ENCODE assay signal across 12 cellular contexts in the genomic region with DNA sequence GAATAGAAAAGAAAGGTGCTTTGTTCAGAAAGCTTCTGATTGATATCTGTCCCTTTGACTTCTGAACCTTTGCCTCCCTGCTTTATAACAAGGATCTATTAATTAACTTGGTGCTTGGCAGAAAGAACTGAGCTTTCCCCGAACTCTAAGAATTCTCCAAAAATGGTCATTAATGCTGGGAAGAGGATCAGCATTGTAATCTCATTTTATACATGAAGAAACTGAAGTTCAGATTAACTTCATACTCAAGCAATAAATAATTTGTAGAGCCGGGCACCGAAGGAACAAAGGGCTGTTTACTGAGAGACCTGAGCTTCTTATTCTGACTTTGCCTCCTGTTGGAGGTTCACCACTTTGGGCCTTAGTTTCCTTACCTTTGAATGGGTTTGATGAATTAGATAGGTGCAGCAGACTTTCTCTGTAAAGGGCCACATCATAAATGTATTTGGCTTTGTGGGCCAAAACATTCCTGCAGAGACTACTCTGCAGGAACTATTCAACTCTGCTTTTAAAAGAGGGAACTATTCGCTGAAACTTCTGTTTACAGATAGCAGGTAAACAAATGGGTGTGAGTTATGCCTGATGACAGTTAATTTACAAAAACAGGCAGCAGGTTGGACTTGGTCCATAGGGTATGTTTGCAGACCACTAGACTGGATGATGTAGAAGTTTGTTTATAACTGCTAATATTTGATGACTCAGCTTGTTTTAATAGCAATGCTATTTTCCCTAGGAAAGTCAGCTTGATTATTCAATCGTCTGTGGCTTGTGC.
DNase-seq lines count a peak whose midpoint lies in the region; ATAC-seq, FAIRE-seq and TF ChIP-seq lines count a peak whose summit lies in the region.
"Had no signal": no experiment of that assay in that cellular context is flagged by ENCODE, and none has a peak within 500 bp of the region (broad histone marks: within the 10 kb centered on the region; RNA-seq: fewer than 3 reads in every experiment).

No MANE protein-coding gene starts in this region.

- H3K36me3 ChIP-seq in OCI-LY1 (ENCODE audit: insufficient read depth, low read length), result no peaks in the 10 kb centered on the region
- no peaks in the 10 kb centered on the region for H3K36me3 ChIP-seq in kidney (ENCODE audit: control insufficient read depth in 1 of 2, insufficient read depth in 2 of 2, low read length in 2 of 2)
- H3K36me3 ChIP-seq in stomach, result no peaks in the 10 kb centered on the region
- no peaks in the 10 kb centered on the region for H3K36me3 ChIP-seq in BE2C
- H3K36me3 ChIP-seq: gastroesophageal sphincter had no signal

- H3K9me3 ChIP-seq in OCI-LY1 (ENCODE audit: low read length) (no peaks in the 10 kb centered on the region), kidney (ENCODE audit: control insufficient read depth in 1 of 2, low read length in 2 of 2) (no peaks in the 10 kb centered on the region), stomach (no peaks in the 10 kb centered on the region), BE2C (no peaks in the 10 kb centered on the region)
- H3K9me3 ChIP-seq: gastroesophageal sphincter had no signal

- H3K4me3 ChIP-seq in OCI-LY1 (ENCODE audit: low read depth, low read length, poor library complexity, severe bottlenecking) (peak overlapping the region; percentile 35), kidney (ENCODE audit: low read length in 2 of 2) (no peak overlapping the region), stomach (no peak overlapping the region), BE2C (ENCODE audit: low read depth, low read length) (no peak overlapping the region)
- H3K4me3 ChIP-seq: gastroesophageal sphincter had no signal

- no peaks in the 10 kb centered on the region for H3K27me3 ChIP-seq in OCI-LY1 (ENCODE audit: insufficient read depth, low read length)
- no peaks in the 10 kb centered on the region for H3K27me3 ChIP-seq in stomach
- H3K27me3 ChIP-seq in BE2C, result no peaks in the 10 kb centered on the region
- H3K27me3 ChIP-seq: gastroesophageal sphincter had no signal

- TF ChIP-seq CTCF in OCI-LY1 (IDR thresholded peaks at IDR 0.05; ENCODE audit: low read length) (no peak), kidney (IDR thresholded peaks at IDR 0.05; ENCODE audit: borderline replicate concordance, extremely low read depth, insufficient read depth) (no peak), stomach (IDR thresholded peaks at IDR 0.05) (no peak), BE2C (IDR thresholded peaks at IDR 0.05; ENCODE audit: low read depth, low read length) (no peak), chondrocyte (IDR thresholded peaks at IDR 0.05) (no peak)

- H3K27me3 Mint-ChIP-seq in stimulated activated naive B cell treated with anti-CD40 and anti-IgM and Interleukin-4, amounts not matched to agents 10 μg/mL and 1 μg/mL and 100 μg/mL, for 72 hours, result peaks cover 0 to 11% of the 10 kb centered on the region in 2 donors
- H3K27me3 Mint-ChIP-seq in chondrocyte (ENCODE audit: low read depth), result peaks cover 5% of the 10 kb centered on the region

- H3K4me3 Mint-ChIP-seq in stimulated activated naive B cell treated with anti-CD40 and anti-IgM and Interleukin-4, amounts not matched to agents 10 μg/mL and 1 μg/mL and 100 μg/mL, for 72 hours, result no peak overlapping the region
- H3K4me3 Mint-ChIP-seq in chondrocyte (ENCODE audit: unreplicated experiment), result no peak overlapping the region
- H3K4me3 Mint-ChIP-seq: WTC11 had no signal

- no peak for TF ChIP-seq POLR2A in stomach (IDR thresholded peaks at IDR 0.05)

- DNase-seq in H4 (ENCODE audit: low spot score), result peak; percentile 68
- DNase-seq in kidney, result no peak
- DNase-seq in stomach, result no peak
- no peak for DNase-seq in BE2C
- DNase-seq in stimulated activated naive B cell treated with anti-CD40 and anti-IgM and Interleukin-4, amounts not matched to agents 10 μg/mL and 1 μg/mL and 100 μg/mL, for 72 hours, result no peak
- no peak for DNase-seq in chondrocyte (ENCODE audit: low spot score)
- DNase-seq: activated gamma-delta T cell treated with Interleukin-2 at 50 U/mL for 16 hours; stimulated activated CD8-positive, alpha-beta memory T cell treated with anti-CD3 and anti-CD28 coated beads, Interleukin-4, amount 100 ng/mL, for 48 hours had no signal

- H3K4me2 ChIP-seq in OCI-LY1 (ENCODE audit: low read length), result peak overlapping the region; percentile 55

- H3K27ac ChIP-seq in OCI-LY1 (ENCODE audit: low read depth, low read length, poor library complexity, severe bottlenecking) (peak overlapping the region; percentile 95), kidney (ENCODE audit: low read depth in 2 of 2, low read length in 2 of 2) (peak overlapping the region; percentile 63 to 92), stomach (peak overlapping the region in 4 of 5 donors; percentile 43 to 81 (median 62))

- intact Hi-C loops in kidney (cut with DNase I), result no loop called here
- intact Hi-C loops in stomach (cut with DNase I; ENCODE audit: low total_unique reads), result no loop called here

- FAIRE-seq in kidney (lab: Jason Lieb, UNC), result peak; percentile 63
- FAIRE-seq: GM18507 had no signal

- H3K36me3 Mint-ChIP-seq in stimulated activated naive B cell treated with anti-CD40 and anti-IgM and Interleukin-4, amounts not matched to agents 10 μg/mL and 1 μg/mL and 100 μg/mL, for 72 hours, result no peaks in the 10 kb centered on the region
- peaks cover 1% of the 10 kb centered on the region for H3K36me3 Mint-ChIP-seq in chondrocyte (ENCODE audit: low read depth)
- H3K36me3 Mint-ChIP-seq: WTC11 had no signal

- H3K9me3 Mint-ChIP-seq in stimulated activated naive B cell treated with anti-CD40 and anti-IgM and Interleukin-4, amounts not matched to agents 10 μg/mL and 1 μg/mL and 100 μg/mL, for 72 hours, result no peaks in the 10 kb centered on the region
- H3K9me3 Mint-ChIP-seq in chondrocyte (ENCODE audit: low read depth), result no peaks in the 10 kb centered on the region
- H3K9me3 Mint-ChIP-seq: WTC11 had no signal

- no peak for TF ChIP-seq EP300 in stomach (IDR thresholded peaks at IDR 0.05)

- WGBS in stomach, 5 donors, result 15 to 23% (median 16%) methylated on average over 5 of the region's 5 CpGs

- no peaks in the 10 kb centered on the region for H4K20me1 ChIP-seq in OCI-LY1 (ENCODE audit: insufficient read depth, low read length)

- H3F3A ChIP-seq in OCI-LY1 (ENCODE audit: insufficient read depth, low read length), result peaks cover 4% of the 10 kb centered on the region; the same call in 1 of the 2 replicates

- H3K79me2 ChIP-seq in OCI-LY1 (ENCODE audit: insufficient read depth, low read length), result no peaks in the 10 kb centered on the region

- H3K27ac Mint-ChIP-seq in stimulated activated naive B cell treated with anti-CD40 and anti-IgM and Interleukin-4, amounts not matched to agents 10 μg/mL and 1 μg/mL and 100 μg/mL, for 72 hours, result no peak overlapping the region
- no peak overlapping the region for H3K27ac Mint-ChIP-seq in chondrocyte (ENCODE audit: unreplicated experiment)

- peak overlapping the region; percentile 47; the same call in 1 of the 2 replicates for H3K9ac ChIP-seq in OCI-LY1 (ENCODE audit: low read length)
- H3K9ac ChIP-seq in kidney (ENCODE audit: low read length in 2 of 2), result no peak overlapping the region

- H3K9me2 ChIP-seq in OCI-LY1 (ENCODE audit: low read depth, low read length), result no peaks in the 10 kb centered on the region

- no peak for ATAC-seq in stimulated activated naive B cell treated with anti-CD40 and anti-IgM and Interleukin-4, amounts not matched to agents 10 μg/mL and 1 μg/mL and 100 μg/mL, for 72 hours (replicated peaks)
- ATAC-seq: WTC11 had no signal

- H3K4me1 Mint-ChIP-seq in stimulated activated naive B cell treated with anti-CD40 and anti-IgM and Interleukin-4, amounts not matched to agents 10 μg/mL and 1 μg/mL and 100 μg/mL, for 72 hours, result peaks cover 11 to 20% of the 10 kb centered on the region in 2 donors
- H3K4me1 Mint-ChIP-seq in chondrocyte (ENCODE audit: low read depth), result no peaks in the 10 kb centered on the region

- H3K4me1 ChIP-seq in OCI-LY1 (ENCODE audit: insufficient read depth, low read length, severe bottlenecking), result peaks cover 94% of the 10 kb centered on the region
- H3K4me1 ChIP-seq in kidney (ENCODE audit: control insufficient read depth in 1 of 2, insufficient read depth in 1 of 2, low read depth in 1 of 2, low read length in 2 of 2), result peaks cover 10 to 17% of the 10 kb centered on the region in 2 donors
- H3K4me1 ChIP-seq in stomach, result peaks cover 16 to 36% (median 30%) of the 10 kb centered on the region in 4 donors
- H3K4me1 ChIP-seq in BE2C, result no peaks in the 10 kb centered on the region

- H2AFZ ChIP-seq in OCI-LY1 (ENCODE audit: low read length), result peak overlapping the region; percentile 70; the same call in 1 of the 2 replicates
